ENCODE assay signal across 14 cellular contexts in genomic region chr22:27385261-27385998, GRCh38.
DNase-seq lines count a peak whose midpoint lies in the region; ATAC-seq lines count a peak whose summit lies in the region.
"Had no signal": no experiment of that assay in that cellular context is flagged by ENCODE, and none has a peak within 500 bp of the region (broad histone marks: within the 10 kb centered on the region; RNA-seq: fewer than 3 reads in every experiment).

No MANE protein-coding gene starts in this region.

- peak overlapping the region; percentile 14 for H3K9ac ChIP-seq in neuronal stem cell (ENCODE audit: low read depth, low read length, poor library complexity)
- H3K9ac ChIP-seq: KMS-11 had no signal

- no peak for ATAC-seq in HG03439 (IDR thresholded peaks at IDR 0.05; ENCODE audit: unreplicated experiment)
- no peak for ATAC-seq in GM19397 (IDR thresholded peaks at IDR 0.05; ENCODE audit: unreplicated experiment)

- no peaks in the 10 kb centered on the region for H3K36me3 ChIP-seq in neuronal stem cell (replicated peaks in 1 of 2; ENCODE audit: control insufficient read depth in 2 of 2, insufficient read depth in 2 of 2, low read length in 2 of 2)

- no peak overlapping the region for H4K8ac ChIP-seq in neuronal stem cell (ENCODE audit: low read depth, low read length)

- no peak overlapping the region for H2BK15ac ChIP-seq in neuronal stem cell (ENCODE audit: low read length)

- H3K9me3 ChIP-seq in neuronal stem cell (replicated peaks in 1 of 2; ENCODE audit: control insufficient read depth in 2 of 2, insufficient read depth in 1 of 2, low read depth in 1 of 2, low read length in 2 of 2), result no peaks in the 10 kb centered on the region

- no CpG with 5 or more reads among the region's 16 CpGs for WGBS in neuronal stem cell (ENCODE audit: extremely low coverage in 2 of 2, insufficient read length in 2 of 2, insufficient replicate concordance in 1 of 2), 2 donors

- H3K4me3 ChIP-seq in neuronal stem cell (ENCODE audit: low read length in 2 of 2), result no peak overlapping the region

- no peak overlapping the region for H2AFZ ChIP-seq in neuronal stem cell (ENCODE audit: low read length)

- H3K4me2 ChIP-seq in neuronal stem cell (ENCODE audit: insufficient read depth, low read length, poor library complexity, severe bottlenecking), result no peak overlapping the region
- H3K4me2 ChIP-seq: KMS-11 had no signal

- no peak overlapping the region for H2AK5ac ChIP-seq in neuronal stem cell (ENCODE audit: low read depth, low read length)

- no peak overlapping the region for H3K4ac ChIP-seq in neuronal stem cell (ENCODE audit: low read length)

- peak overlapping the region; percentile 44 for H2BK5ac ChIP-seq in neuronal stem cell (ENCODE audit: low read length)

- peaks cover 12 to 23% of the 10 kb centered on the region in 2 donors for H3K4me1 ChIP-seq in neuronal stem cell (ENCODE audit: control insufficient read depth in 2 of 2, insufficient read depth in 1 of 2, low read depth in 1 of 2, low read length in 2 of 2)

- peak overlapping the region; percentile 28 for H3K18ac ChIP-seq in neuronal stem cell (ENCODE audit: low read length)

- no peak overlapping the region for H2BK12ac ChIP-seq in neuronal stem cell (ENCODE audit: low read length)

- H3K14ac ChIP-seq in neuronal stem cell (ENCODE audit: low read length), result no peak overlapping the region

- peak overlapping the region; percentile 11 for H3K27ac ChIP-seq in caudate nucleus (ENCODE audit: low read depth, low read length)
- H3K27ac ChIP-seq in neuronal stem cell (replicated peaks; ENCODE audit: low read length), result no peak overlapping the region
- H3K27ac ChIP-seq: HL-60, KMS-11 had no signal

- DNase-seq in caudate nucleus (lab: John Stamatoyannopoulos, UW) (peak in 3 of 61 donors; percentile 19 to 46 (median 23)), islet precursor cell (peak; percentile 35), neuronal stem cell (ENCODE audit: low spot score) (no peak), GF-D8 (lab: John Stamatoyannopoulos, UW) (no peak)
- DNase-seq in stimulated activated CD4-positive, alpha-beta T cell treated with anti-CD3 and anti-CD28 coated beads, Interleukin-4, amount 100 ng/mL, for 4 hours, result no peak
- DNase-seq: DMS79 treated with DMSO at 0.1 percent for 48 hours, NCI-H187, NCI-H524, RPMI8226, SIG-M5 had no signal

- no peak overlapping the region for H4K91ac ChIP-seq in neuronal stem cell (ENCODE audit: low read depth, low read length, poor library complexity)

- no peak overlapping the region for H3K23ac ChIP-seq in neuronal stem cell (ENCODE audit: low read depth, low read length, poor library complexity)

- no peaks in the 10 kb centered on the region for H3K79me1 ChIP-seq in neuronal stem cell (ENCODE audit: low read depth, low read length)

- H3K27me3 ChIP-seq in neuronal stem cell (ENCODE audit: control insufficient read depth in 3 of 3, insufficient read depth in 3 of 3, low read depth in 1 of 3, low read length in 3 of 3), result no peaks in the 10 kb centered on the region

- no peak overlapping the region for H2BK120ac ChIP-seq in neuronal stem cell (ENCODE audit: low read depth, low read length)
